17 cellular contexts compared by ENCODE assay signal in genomic region chr1:174768949-174769348, GRCh38.
DNase-seq lines count a peak whose midpoint lies in the region; ATAC-seq and TF ChIP-seq lines count a peak whose summit lies in the region.
"Had no signal": no experiment of that assay in that cellular context is flagged by ENCODE, and none has a peak within 500 bp of the region (broad histone marks: within the 10 kb centered on the region; RNA-seq: fewer than 3 reads in every experiment).

No MANE protein-coding gene starts in this region.

- H3K36me3 Mint-ChIP-seq in activated CD8-positive, alpha-beta T cell treated with anti-CD3 and anti-CD28 coated beads for 36 hours (ENCODE audit: low read depth): no peaks in the 10 kb centered on the region
- H3K36me3 Mint-ChIP-seq in activated CD8-positive, alpha-beta T cell treated with anti-CD3 and anti-CD28 coated beads, Interleukin-2, amount 10 ng/mL, durations not matched to agents 7 days and 5 days (ENCODE audit: low read depth): no peaks in the 10 kb centered on the region
- H3K36me3 Mint-ChIP-seq in T-helper 17 cell (ENCODE audit: low read depth) (no peaks in the 10 kb centered on the region), naive B cell (no peaks in the 10 kb centered on the region)

- no peak overlapping the region for H2AFZ ChIP-seq in MM.1S (ENCODE audit: low read length)
- H2AFZ ChIP-seq in GM23248: no peak overlapping the region

- H3K9ac ChIP-seq in MM.1S (ENCODE audit: low read length): no peak overlapping the region
- H3K9ac ChIP-seq in GM23248: no peak overlapping the region

- no peaks in the 10 kb centered on the region for H3K9me3 ChIP-seq in MM.1S (replicated peaks; ENCODE audit: insufficient read depth, low read length)
- H3K9me3 ChIP-seq in T-helper 17 cell (ENCODE audit: control insufficient read depth, low read length, poor library complexity, severe bottlenecking): no peaks in the 10 kb centered on the region
- no peaks in the 10 kb centered on the region for H3K9me3 ChIP-seq in GM23248 (ENCODE audit: low read depth)
- H3K9me3 ChIP-seq: A549, Caco-2, MG63 had no signal

- H3K9me2 ChIP-seq in MM.1S (replicated peaks; ENCODE audit: insufficient read depth, low read length) (no peaks in the 10 kb centered on the region), GM23248 (ENCODE audit: insufficient read depth) (no peaks in the 10 kb centered on the region)

- DNase-seq in activated CD8-positive, alpha-beta T cell treated with anti-CD3 and anti-CD28 coated beads for 36 hours: no peak
- DNase-seq in activated CD8-positive, alpha-beta T cell treated with anti-CD3 and anti-CD28 coated beads, Interleukin-2, amount 10 ng/mL, durations not matched to agents 7 days and 5 days: no peak
- DNase-seq in MM.1S (peak; percentile 37), T-helper 17 cell (no peak), naive B cell (no peak), NCI-H446 treated with DMSO at 0.1 percent for 48 hours (lab: John Stamatoyannopoulos, UW) (no peak), GM23248 (no peak)
- DNase-seq: Caco-2, HFFc6, KG1, MG63, NCI-H2029 treated with DMSO at 0.1 percent for 48 hours, NCI-H226, NCI-H526 treated with DMSO at 0.1 percent for 48 hours, SIG-M5 had no signal

- in situ Hi-C loops in GM23248 (cut with MboI): loop anchor here (25.0 kb wide), 1 partner anchor 368 kb away; no protein-coding TSS in a partner anchor

- CTCF ChIA-PET in activated CD8-positive, alpha-beta T cell treated with anti-CD3 and anti-CD28 coated beads for 36 hours (lab: Charles Lee): interaction anchor here (2.1 kb wide), 1 partner anchor 230 kb away, joined by 13 read pairs; no protein-coding TSS in a partner anchor
- CTCF ChIA-PET in activated CD8-positive, alpha-beta T cell treated with anti-CD3 and anti-CD28 coated beads, Interleukin-2, amount 10 ng/mL, durations not matched to agents 7 days and 5 days (lab: Charles Lee): interaction anchor here (1.0 to 1.9 kb wide), 2 partner anchors 217 to 356 kb away, joined by 7 read pairs; no protein-coding TSS in a partner anchor

- H3K27me3 ChIP-seq in MM.1S (replicated peaks; ENCODE audit: insufficient read depth, low read length) (no peaks in the 10 kb centered on the region), GM23248 (replicated peaks; ENCODE audit: insufficient read depth) (no peaks in the 10 kb centered on the region)
- H3K27me3 ChIP-seq: MG63 had no signal

- 52 to 58% methylated on average over 2 of the region's 2 CpGs for WGBS in GM23248 (ENCODE audit: low coverage in 1 of 2, low lambda C conversion rate in 2 of 2, missing lambda C conversion rate in 2 of 2), 2 experiments

- H3K79me2 ChIP-seq in MM.1S (ENCODE audit: low read length): no peaks in the 10 kb centered on the region
- H3K79me2 ChIP-seq in GM23248 (ENCODE audit: insufficient read depth): no peaks in the 10 kb centered on the region

- no peak overlapping the region for H3K4me3 ChIP-seq in MM.1S (ENCODE audit: low read length)
- no peak overlapping the region for H3K4me3 ChIP-seq in GM23248
- H3K4me3 ChIP-seq: A549, MG63 had no signal

- H3F3A ChIP-seq in MM.1S (ENCODE audit: insufficient read depth, low read length) (peaks cover 4% of the 10 kb centered on the region), GM23248 (ENCODE audit: insufficient read depth) (no peaks in the 10 kb centered on the region)

- ATAC-seq in activated CD8-positive, alpha-beta T cell treated with anti-CD3 and anti-CD28 coated beads for 36 hours: peak; percentile 27
- no peak for ATAC-seq in activated CD8-positive, alpha-beta T cell treated with anti-CD3 and anti-CD28 coated beads, Interleukin-2, amount 10 ng/mL, durations not matched to agents 7 days and 5 days
- ATAC-seq in T-helper 17 cell: no peak
- ATAC-seq in naive B cell (ENCODE audit: low read depth in 2 of 2): no peak
- no peak for ATAC-seq in SK-N-SH treated with all-trans-retinoic acid at 6 μM for 48 hours
- ATAC-seq: A549 had no signal

- no peaks in the 10 kb centered on the region for H3K27me3 Mint-ChIP-seq in activated CD8-positive, alpha-beta T cell treated with anti-CD3 and anti-CD28 coated beads for 36 hours
- no peaks in the 10 kb centered on the region for H3K27me3 Mint-ChIP-seq in activated CD8-positive, alpha-beta T cell treated with anti-CD3 and anti-CD28 coated beads, Interleukin-2, amount 10 ng/mL, durations not matched to agents 7 days and 5 days (ENCODE audit: low read depth)
- H3K27me3 Mint-ChIP-seq in T-helper 17 cell: no peaks in the 10 kb centered on the region
- H3K27me3 Mint-ChIP-seq in naive B cell: no peaks in the 10 kb centered on the region

- H3K27ac Mint-ChIP-seq in activated CD8-positive, alpha-beta T cell treated with anti-CD3 and anti-CD28 coated beads for 36 hours: no peak overlapping the region
- no peak overlapping the region for H3K27ac Mint-ChIP-seq in activated CD8-positive, alpha-beta T cell treated with anti-CD3 and anti-CD28 coated beads, Interleukin-2, amount 10 ng/mL, durations not matched to agents 7 days and 5 days
- H3K27ac Mint-ChIP-seq in T-helper 17 cell (peak overlapping the region; percentile 87), naive B cell (peak overlapping the region in 4 of 6 donors; percentile 38 to 74 (median 52))
- H3K27ac Mint-ChIP-seq: HFFc6 had no signal

- H3K4me3 Mint-ChIP-seq in activated CD8-positive, alpha-beta T cell treated with anti-CD3 and anti-CD28 coated beads for 36 hours: no peak overlapping the region
- no peak overlapping the region for H3K4me3 Mint-ChIP-seq in activated CD8-positive, alpha-beta T cell treated with anti-CD3 and anti-CD28 coated beads, Interleukin-2, amount 10 ng/mL, durations not matched to agents 7 days and 5 days
- no peak overlapping the region for H3K4me3 Mint-ChIP-seq in T-helper 17 cell
- H3K4me3 Mint-ChIP-seq in naive B cell: no peak overlapping the region
- H3K4me3 Mint-ChIP-seq: HFFc6 had no signal

- no peaks in the 10 kb centered on the region for H4K20me1 ChIP-seq in MM.1S (ENCODE audit: insufficient read depth, low read length)
- H4K20me1 ChIP-seq in GM23248 (ENCODE audit: insufficient read depth): no peaks in the 10 kb centered on the region

- no peaks in the 10 kb centered on the region for H3K9me3 Mint-ChIP-seq in activated CD8-positive, alpha-beta T cell treated with anti-CD3 and anti-CD28 coated beads for 36 hours
- H3K9me3 Mint-ChIP-seq in activated CD8-positive, alpha-beta T cell treated with anti-CD3 and anti-CD28 coated beads, Interleukin-2, amount 10 ng/mL, durations not matched to agents 7 days and 5 days (ENCODE audit: insufficient read depth): no peaks in the 10 kb centered on the region
- H3K9me3 Mint-ChIP-seq in naive B cell: peaks cover 0 to under 1% (median 0%) of the 10 kb centered on the region in 7 donors
- H3K9me3 Mint-ChIP-seq: HFFc6 had no signal

- H3K27ac ChIP-seq in MM.1S (ENCODE audit: low read length) (peak overlapping the region; percentile 28; the same call in 1 of the 2 replicates), GM23248 (no peak overlapping the region)
- H3K27ac ChIP-seq: A549 had no signal

- no peaks in the 10 kb centered on the region for H3K36me3 ChIP-seq in MM.1S (replicated peaks; ENCODE audit: insufficient read depth, low read length)
- H3K36me3 ChIP-seq in GM23248 (ENCODE audit: low read depth): no peaks in the 10 kb centered on the region
- H3K36me3 ChIP-seq: MG63 had no signal

- intact Hi-C loops in activated CD8-positive, alpha-beta T cell treated with anti-CD3 and anti-CD28 coated beads for 36 hours (cut with micrococcal nuclease): no loop called here

- POLR2A ChIA-PET in activated CD8-positive, alpha-beta T cell treated with anti-CD3 and anti-CD28 coated beads for 36 hours (lab: Charles Lee): no interaction called here
- POLR2A ChIA-PET in activated CD8-positive, alpha-beta T cell treated with anti-CD3 and anti-CD28 coated beads, Interleukin-2, amount 10 ng/mL, durations not matched to agents 7 days and 5 days (lab: Charles Lee): interaction anchor here (0.6 kb wide), 1 partner anchor 231 kb away, joined by 3 read pairs; no protein-coding TSS in a partner anchor

- H3K4me1 Mint-ChIP-seq in activated CD8-positive, alpha-beta T cell treated with anti-CD3 and anti-CD28 coated beads for 36 hours (ENCODE audit: low read depth): peaks cover 6% of the 10 kb centered on the region
- peaks cover 6% of the 10 kb centered on the region for H3K4me1 Mint-ChIP-seq in activated CD8-positive, alpha-beta T cell treated with anti-CD3 and anti-CD28 coated beads, Interleukin-2, amount 10 ng/mL, durations not matched to agents 7 days and 5 days (ENCODE audit: low read depth)
- H3K4me1 Mint-ChIP-seq in T-helper 17 cell (peaks cover 13% of the 10 kb centered on the region), naive B cell (peaks cover 3 to 15% (median 10%) of the 10 kb centered on the region in 3 donors)

- TF ChIP-seq CTCF in activated CD8-positive, alpha-beta T cell treated with anti-CD3 and anti-CD28 coated beads for 36 hours (IDR thresholded peaks at IDR 0.05): no peak
- TF ChIP-seq CTCF in MM.1S (IDR thresholded peaks at IDR 0.05; ENCODE audit: low read length): no peak

- H3K4me1 ChIP-seq in MM.1S (ENCODE audit: low read length) (peaks cover 34% of the 10 kb centered on the region), GM23248 (ENCODE audit: insufficient read depth) (no peaks in the 10 kb centered on the region)
- H3K4me1 ChIP-seq: A549 had no signal

- H3K4me2 ChIP-seq in MM.1S (ENCODE audit: low read depth, low read length): peak overlapping the region; percentile 1; the same call in 1 of the 2 replicates
- no peak overlapping the region for H3K4me2 ChIP-seq in GM23248 (ENCODE audit: unreplicated experiment)
- H3K4me2 ChIP-seq: A549 had no signal

TF ChIP-seq in SK-N-SH treated with all-trans-retinoic acid at 6 μM for 48 hours, 23 proteins besides CTCF, POLR2A, EP300 and RAD21 (continues in another document):
- TF ChIP-seq ZC3H10 (CRISPR knock-in tag; IDR thresholded peaks at IDR 0.05) (no peak), ZNF565 (CRISPR knock-in tag; conservative IDR thresholded peaks at IDR 0.05; ENCODE audit: low read depth) (no peak), SNAI2 (CRISPR knock-in tag; IDR thresholded peaks at IDR 0.05) (no peak), CSRNP3 (CRISPR knock-in tag; IDR thresholded peaks at IDR 0.05) (no peak), ZNF70 (CRISPR knock-in tag; IDR thresholded peaks at IDR 0.05) (no peak), ISL1 (CRISPR knock-in tag; IDR thresholded peaks at IDR 0.05) (no peak), ZNF8 (CRISPR knock-in tag; IDR thresholded peaks at IDR 0.05) (no peak)

Comparison
In these comparisons a context has a peak if more than half of its experiments do, and no peak if none do; other contexts are left out.
1. H3K27ac Mint-ChIP-seq: peak in T-helper 17 cell (single experiment) and naive B cell (4 of 6); none in activated CD8-positive, alpha-beta T cell treated with anti-CD3 and anti-CD28 coated beads for 36 hours (single experiment) and activated CD8-positive, alpha-beta T cell treated with anti-CD3 and anti-CD28 coated beads, Interleukin-2, amount 10 ng/mL, durations not matched to agents 7 days and 5 days (single experiment).